In the genomic region with DNA sequence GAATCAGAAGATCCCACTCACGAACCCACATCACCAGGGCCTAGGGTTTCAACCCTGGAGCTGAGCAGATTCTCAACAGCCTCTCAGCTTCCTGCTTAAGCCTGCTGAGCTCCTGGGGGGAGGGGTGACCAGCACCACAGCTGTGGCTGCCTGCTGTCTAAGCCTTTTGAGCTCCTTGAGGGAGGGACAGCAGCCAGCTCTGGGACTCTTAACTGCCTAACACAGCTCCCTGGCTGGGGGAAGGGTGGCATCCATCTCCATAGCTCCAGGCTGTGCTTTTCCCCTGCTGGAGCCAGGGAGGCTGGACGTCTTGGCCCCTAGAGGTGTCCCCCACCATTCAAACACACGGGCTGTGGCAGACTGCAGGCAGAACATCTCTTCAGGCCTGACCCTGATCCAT, we compare ENCODE assay signal across 15 cellular contexts.
DNase-seq lines count a peak whose midpoint lies in the region; TF ChIP-seq lines count a peak whose summit lies in the region.
"Had no signal": no experiment of that assay in that cellular context is flagged by ENCODE, and none has a peak within 500 bp of the region (broad histone marks: within the 10 kb centered on the region; RNA-seq: fewer than 3 reads in every experiment).

No MANE protein-coding gene starts in this region.

- no peaks in the 10 kb centered on the region for H4K20me1 ChIP-seq in neural progenitor cell (ENCODE audit: low read depth)

- H3K27ac ChIP-seq in neural progenitor cell: no peak overlapping the region
- H3K27ac ChIP-seq: epithelial cell of prostate, GM23248 had no signal

- no peaks in the 10 kb centered on the region for H3K36me3 ChIP-seq in neural progenitor cell

- H3K4me1 ChIP-seq in neural progenitor cell: peaks cover 29% of the 10 kb centered on the region

- peaks cover 6% of the 10 kb centered on the region for H3F3A ChIP-seq in neural progenitor cell (ENCODE audit: low read depth)

- H3K4me3 ChIP-seq in Jurkat, Clone E6-1 (ENCODE audit: low read length): no peak overlapping the region
- H3K4me3 ChIP-seq in fibroblast of villous mesenchyme (ENCODE audit: low read depth, low read length): no peak overlapping the region
- H3K4me3 ChIP-seq in neural progenitor cell: no peak overlapping the region
- H3K4me3 ChIP-seq: GM23248 had no signal

- peaks cover 3% of the 10 kb centered on the region for H3K4me1 Mint-ChIP-seq in neural progenitor cell
- H3K4me1 Mint-ChIP-seq: activated naive CD8-positive, alpha-beta T cell treated with anti-CD3 and anti-CD28 coated beads, Interleukin-2, amount 10 ng/mL, durations not matched to agents 7 days and 5 days; CD4-positive, alpha-beta memory T cell; central memory CD8-positive, alpha-beta T cell had no signal

- peak overlapping the region; percentile 24 for H2AFZ ChIP-seq in neural progenitor cell (replicated peaks)
- H2AFZ ChIP-seq: GM23248 had no signal

- no peaks in the 10 kb centered on the region for H3K9me3 Mint-ChIP-seq in neural progenitor cell

- H3K4me2 ChIP-seq in neural progenitor cell: peak overlapping the region; percentile 56

- no peaks in the 10 kb centered on the region for H3K27me3 ChIP-seq in neural progenitor cell

- H3K36me3 Mint-ChIP-seq in neural progenitor cell: no peaks in the 10 kb centered on the region
- H3K36me3 Mint-ChIP-seq: activated naive CD8-positive, alpha-beta T cell treated with anti-CD3 and anti-CD28 coated beads, Interleukin-2, amount 10 ng/mL, durations not matched to agents 7 days and 5 days; CD4-positive, alpha-beta memory T cell had no signal

- TF ChIP-seq CTCF in fibroblast of villous mesenchyme (IDR thresholded peaks at IDR 0.05; ENCODE audit: insufficient read depth, low read depth, low read length): no peak
- TF ChIP-seq CTCF in neural progenitor cell (IDR thresholded peaks at IDR 0.05): no peak

- H3K4me3 Mint-ChIP-seq in neural progenitor cell: no peak overlapping the region
- H3K4me3 Mint-ChIP-seq: activated naive CD8-positive, alpha-beta T cell treated with anti-CD3 and anti-CD28 coated beads, Interleukin-2, amount 10 ng/mL, durations not matched to agents 7 days and 5 days; CD4-positive, alpha-beta memory T cell; central memory CD8-positive, alpha-beta T cell; nephron; stimulated activated naive CD8-positive, alpha-beta T cell treated with anti-CD3 and anti-CD28 coated beads, Interleukin-15, Interleukin-2, amounts not matched to agents 100 ng/mL and 50 ng/mL, for 24 hours had no signal

- no peaks in the 10 kb centered on the region for H3K27me3 Mint-ChIP-seq in neural progenitor cell (ENCODE audit: insufficient read depth, low read depth)

- no peaks in the 10 kb centered on the region for H3K79me2 ChIP-seq in neural progenitor cell (ENCODE audit: low read depth)

- no peak overlapping the region for H3K9ac ChIP-seq in neural progenitor cell
- H3K9ac ChIP-seq: GM23248 had no signal

- no peak overlapping the region for H3K27ac Mint-ChIP-seq in neural progenitor cell
- H3K27ac Mint-ChIP-seq: activated naive CD8-positive, alpha-beta T cell treated with anti-CD3 and anti-CD28 coated beads, Interleukin-2, amount 10 ng/mL, durations not matched to agents 7 days and 5 days; CD4-positive, alpha-beta memory T cell; stimulated activated naive CD8-positive, alpha-beta T cell treated with anti-CD3 and anti-CD28 coated beads, Interleukin-15, Interleukin-2, amounts not matched to agents 100 ng/mL and 50 ng/mL, for 24 hours had no signal

- peak; percentile 83 for DNase-seq in Jurkat, Clone E6-1 (ENCODE audit: low read depth, low spot score)
- DNase-seq in NCI-H2196 (lab: John Stamatoyannopoulos, UW; ENCODE audit: unreplicated experiment) (peak; percentile 76), fibroblast of villous mesenchyme (ENCODE audit: low read depth) (peak; percentile 25), neural progenitor cell (ENCODE audit: low spot score) (peak; percentile 74), NCI-H2081 treated with DMSO at 0.1 percent for 48 hours (lab: John Stamatoyannopoulos, UW) (no peak), amniotic stem cell (lab: John Stamatoyannopoulos, UW) (no peak)
- no peak for DNase-seq in activated naive CD4-positive, alpha-beta T cell (lab: John Stamatoyannopoulos, UW)
- DNase-seq: activated CD4-positive, CD25-positive, alpha-beta regulatory T cell; activated naive CD8-positive, alpha-beta T cell treated with anti-CD3 and anti-CD28 coated beads, Interleukin-2, amount 10 ng/mL, durations not matched to agents 7 days and 5 days; CD4-positive, alpha-beta memory T cell; GM23248 had no signal

- H3K9me3 ChIP-seq in neural progenitor cell (ENCODE audit: low read depth): no peaks in the 10 kb centered on the region

Comparison
In these comparisons a context has a peak if more than half of its experiments do, and no peak if none do; other contexts are left out.
1. DNase-seq: peak in Jurkat, Clone E6-1 (single experiment), NCI-H2196 (single experiment), fibroblast of villous mesenchyme (single experiment) and neural progenitor cell (single experiment); none in activated naive CD4-positive, alpha-beta T cell (0 of 4), NCI-H2081 treated with DMSO at 0.1 percent for 48 hours (single experiment) and amniotic stem cell (single experiment).